Comparison of ENCODE assay signal across 8 cellular contexts in the genomic region with DNA sequence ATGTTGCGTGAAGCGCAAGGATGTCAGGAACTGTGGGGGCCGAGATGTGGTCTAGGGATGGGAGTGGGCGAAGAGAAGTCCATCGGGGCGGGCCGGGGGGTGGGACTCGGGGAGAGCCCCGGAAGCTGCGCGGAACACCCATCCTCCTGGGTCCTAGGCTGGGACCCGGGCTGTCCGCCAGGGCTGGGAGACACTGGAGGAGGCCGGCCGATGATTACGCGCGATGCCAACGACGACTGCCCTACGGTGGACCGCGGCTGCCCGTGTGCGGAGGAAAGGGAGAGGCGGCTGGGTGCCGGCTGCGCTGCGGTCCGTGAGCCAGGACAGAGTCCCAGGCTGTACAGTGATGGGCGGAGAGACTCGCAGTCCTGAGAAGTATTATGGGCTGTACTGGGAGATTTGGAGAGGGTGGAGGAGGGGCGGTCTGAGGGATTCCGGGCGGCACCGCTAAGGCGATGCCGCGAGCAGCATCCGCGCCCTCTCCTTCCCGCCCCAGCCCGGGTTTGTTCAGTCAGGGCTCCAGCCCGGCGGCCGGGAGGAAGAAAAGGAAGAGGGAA. TPM values are rescaled to one million over a fixed set of nuclear protein-coding genes. Genes with fewer than 3 reads are reported as not detected.
DNase-seq lines count a peak whose midpoint lies in the region; ATAC-seq and TF ChIP-seq lines count a peak whose summit lies in the region.
"Not testable (repeated sequence)": the region's sequence is repeated elsewhere in the genome, so short reads cannot be mapped to it uniquely, and the experiment has no call there.

No MANE protein-coding gene starts in this region.

- H3K4me3 ChIP-seq in DOHH2 (ENCODE audit: low read length) (peak overlapping the region; percentile 53; the same call in 1 of the 2 replicates), Peyer's patch (peak overlapping the region; percentile 38 to 51 (median 42)), mucosa of rectum (ENCODE audit: low read length in 2 of 2) (peak overlapping the region; percentile 26 to 40)

- not testable (repeated sequence) for H3K27ac Mint-ChIP-seq in activated naive CD4-positive, alpha-beta T cell treated with anti-CD3 and anti-CD28 coated beads, Interleukin-2, amount 50 U/mL, for 72 hours

- not testable (repeated sequence) for H3K4me1 ChIP-seq in DOHH2 (ENCODE audit: control insufficient read depth, low read length); Peyer's patch; foreskin keratinocyte; mucosa of rectum (ENCODE audit: control insufficient read depth in 2 of 2, insufficient read depth in 2 of 2, low read length in 2 of 2)

- H3K4me2 ChIP-seq in DOHH2 (ENCODE audit: low read length): not testable (repeated sequence)

- H3K79me2 ChIP-seq in DOHH2 (ENCODE audit: control insufficient read depth, low read length): not testable (repeated sequence)

- not testable (repeated sequence) for H3K9ac ChIP-seq in mucosa of rectum (ENCODE audit: low read depth in 1 of 2, low read length in 2 of 2)

- not testable (repeated sequence) for H3K9me3 Mint-ChIP-seq in activated naive CD4-positive, alpha-beta T cell treated with anti-CD3 and anti-CD28 coated beads, Interleukin-2, amount 50 U/mL, for 72 hours

- not testable (repeated sequence) for TF ChIP-seq CTCF in DOHH2 (IDR thresholded peaks at IDR 0.05; ENCODE audit: low read depth, low read length, poor library complexity, severe bottlenecking); Peyer's patch (IDR thresholded peaks at IDR 0.05); foreskin keratinocyte (conservative IDR thresholded peaks at IDR 0.05)

- H3F3A ChIP-seq in DOHH2 (ENCODE audit: control insufficient read depth, insufficient read depth): not testable (repeated sequence)

- H3K36me3 Mint-ChIP-seq in activated naive CD4-positive, alpha-beta T cell treated with anti-CD3 and anti-CD28 coated beads, Interleukin-2, amount 50 U/mL, for 72 hours: not testable (repeated sequence)

- not testable (repeated sequence) for H4K20me1 ChIP-seq in DOHH2 (ENCODE audit: control insufficient read depth, insufficient read depth, low read depth, low read length)

- not testable (repeated sequence) for TF ChIP-seq POLR2A in Peyer's patch (IDR thresholded peaks at IDR 0.05)

- H3K27me3 ChIP-seq in DOHH2 (ENCODE audit: control insufficient read depth, low read length); Peyer's patch; foreskin keratinocyte; mucosa of rectum (ENCODE audit: control insufficient read depth in 2 of 2, insufficient read depth in 2 of 2, low read length in 2 of 2): not testable (repeated sequence)

- DNase-seq in Peyer's patch: peak in 1 of 3 donors; percentile 46
- peak in 1 of 2 donors; percentile 53 for DNase-seq in activated naive CD4-positive, alpha-beta T cell treated with anti-CD3 and anti-CD28 coated beads, Interleukin-2, amount 50 U/mL, for 72 hours (ENCODE audit: low spot score in 2 of 2)
- not testable (repeated sequence) for DNase-seq in foreskin keratinocyte
- peak; percentile 9 for DNase-seq in stimulated activated naive CD8-positive, alpha-beta T cell treated with anti-CD3 and anti-CD28 coated beads, Interleukin-15, Interleukin-2, amounts not matched to agents 100 U/mL and 50 U/mL, for 24 hours

- H3K9me3 ChIP-seq in DOHH2 (ENCODE audit: control insufficient read depth, insufficient read depth, low read length); Peyer's patch; mucosa of rectum (ENCODE audit: control insufficient read depth in 2 of 2, low read length in 2 of 2): not testable (repeated sequence)

- ATAC-seq in GM21526 (IDR thresholded peaks at IDR 0.05; ENCODE audit: low FRiP score, unreplicated experiment) (peak; percentile 10), HG03097 (IDR thresholded peaks at IDR 0.05; ENCODE audit: low FRiP score, unreplicated experiment) (peak; percentile 7), foreskin keratinocyte (peak; percentile 25)
- peak; percentile 10 to 12 for ATAC-seq in activated naive CD4-positive, alpha-beta T cell treated with anti-CD3 and anti-CD28 coated beads, Interleukin-2, amount 50 U/mL, for 72 hours
- ATAC-seq in stimulated activated naive CD8-positive, alpha-beta T cell treated with anti-CD3 and anti-CD28 coated beads, Interleukin-15, Interleukin-2, amounts not matched to agents 100 U/mL and 50 U/mL, for 24 hours: peak; percentile 30

- H3K27ac ChIP-seq in DOHH2 (ENCODE audit: low read depth, low read length); foreskin keratinocyte; mucosa of rectum (ENCODE audit: low read depth in 2 of 2, low read length in 2 of 2): not testable (repeated sequence)
- peak overlapping the region in 3 of 4 donors; percentile 57 to 67 (median 66) for H3K27ac ChIP-seq in Peyer's patch

- H3K36me3 ChIP-seq in DOHH2 (ENCODE audit: control insufficient read depth, low read length); Peyer's patch; mucosa of rectum (ENCODE audit: control insufficient read depth in 2 of 2, insufficient read depth in 2 of 2, low read length in 2 of 2): not testable (repeated sequence)

- not testable (repeated sequence) for H3K9me2 ChIP-seq in DOHH2 (replicated peaks; ENCODE audit: control insufficient read depth, low read length)

RNA-seq across cellular contexts. Expression of gene SRGAP2B, which starts 0.4 kb away (rescaled TPM):
- total RNA-seq in Peyer's patch (10 to 100 TPM in 1 of 4 donors, 1 to 10 TPM in 3; 2.5 to 31.4 (median 5.8) TPM), foreskin keratinocyte (20.6 and 26.9 TPM in 2 replicates)
- 10 to 100 TPM; 24.4 to 50.1 TPM for total RNA-seq in activated naive CD4-positive, alpha-beta T cell treated with anti-CD3 and anti-CD28 coated beads, Interleukin-2, amount 50 U/mL, for 72 hours
- polyA plus RNA-seq in foreskin keratinocyte: 3.2 and 4.6 TPM in 2 replicates

RNA-seq across cellular contexts. Expression of gene FAM72D, which starts 1.0 kb away (rescaled TPM):
- total RNA-seq in Peyer's patch (1 to 10 TPM in 1 of 4 donors, not detected in 3; 1.2 TPM), foreskin keratinocyte (2.7 and 4.8 TPM in 2 replicates)
- total RNA-seq in activated naive CD4-positive, alpha-beta T cell treated with anti-CD3 and anti-CD28 coated beads, Interleukin-2, amount 50 U/mL, for 72 hours: 10 to 100 TPM; 18.1 to 32.4 TPM
- 2.1 and 3.7 TPM in 2 replicates for polyA plus RNA-seq in foreskin keratinocyte
